ENCODE assay signal across 24 cellular contexts in genomic region chr9:95834281-95834907, GRCh38. TPM values are rescaled to one million over a fixed set of nuclear protein-coding genes. Genes with fewer than 3 reads are reported as not detected.
DNase-seq lines count a peak whose midpoint lies in the region; ATAC-seq, FAIRE-seq and TF ChIP-seq lines count a peak whose summit lies in the region.
"Had no signal": no experiment of that assay in that cellular context is flagged by ENCODE, and none has a peak within 500 bp of the region (broad histone marks: within the 10 kb centered on the region; RNA-seq: fewer than 3 reads in every experiment).

No MANE protein-coding gene starts in this region.

- no peak for TF ChIP-seq EP300 in stomach (IDR thresholded peaks at IDR 0.05)

- no peaks in the 10 kb centered on the region for H3K79me2 ChIP-seq in astrocyte (ENCODE audit: insufficient read depth, low read length)

- H3K9me3 ChIP-seq in astrocyte (ENCODE audit: insufficient read depth, low read depth, low read length) (no peaks in the 10 kb centered on the region), stomach (no peaks in the 10 kb centered on the region)
- H3K9me3 ChIP-seq: suprapubic skin had no signal

- no peak overlapping the region for H3K27ac ChIP-seq in astrocyte (ENCODE audit: low read depth, low read length)
- peak overlapping the region in 3 of 5 donors; percentile 7 to 63 (median 20) for H3K27ac ChIP-seq in stomach
- H3K27ac ChIP-seq: suprapubic skin had no signal

- intact Hi-C loops in stomach (cut with DNase I; ENCODE audit: low total_unique reads): no loop called here

- peak overlapping the region; percentile 77 for H3K27ac Mint-ChIP-seq in activated CD8-positive, alpha-beta memory T cell treated with anti-CD3 and anti-CD28 coated beads, Interleukin-2, amount 10 ng/mL, durations not matched to agents 7 days and 5 days
- no peak overlapping the region for H3K27ac Mint-ChIP-seq in astrocyte (ENCODE audit: unreplicated experiment)
- H3K27ac Mint-ChIP-seq: B cell had no signal

- peak; percentile 61 for DNase-seq in activated CD8-positive, alpha-beta memory T cell treated with anti-CD3 and anti-CD28 coated beads, Interleukin-2, amount 10 ng/mL, durations not matched to agents 7 days and 5 days
- no peak for DNase-seq in activated CD8-positive, alpha-beta memory T cell treated with anti-CD3 and anti-CD28 coated beads for 24 hours
- DNase-seq in astrocyte (ENCODE audit: low read depth): peak; percentile 79
- peak; percentile 69 for DNase-seq in islet precursor cell
- DNase-seq in stomach: no peak
- no peak for DNase-seq in omental fat pad (ENCODE audit: low spot score)
- no peak for DNase-seq in stimulated activated CD4-positive, alpha-beta T cell treated with anti-CD3 and anti-CD28 coated beads, Interleukin-4, amount 100 ng/mL, for 4 hours
- DNase-seq: activated CD4-positive, alpha-beta T cell treated with anti-CD3 and anti-CD28 coated beads for 1 hour; activated CD8-positive, alpha-beta memory T cell treated with anti-CD3 and anti-CD28 coated beads, Interleukin-2, amount 50 U/mL, for 48 hours; activated gamma-delta T cell; COR-L47; effector CD8-positive, alpha-beta T cell; left colon; NCI-H1105; NCI-H2081; RPMI8226; stimulated activated CD8-positive, alpha-beta memory T cell treated with anti-CD3 and anti-CD28 coated beads, Interleukin-4, amount 100 ng/mL, for 48 hours; T1000 had no signal

- no peaks in the 10 kb centered on the region for H3K9me3 Mint-ChIP-seq in activated CD8-positive, alpha-beta memory T cell treated with anti-CD3 and anti-CD28 coated beads, Interleukin-2, amount 10 ng/mL, durations not matched to agents 7 days and 5 days (ENCODE audit: low read depth)
- no peaks in the 10 kb centered on the region for H3K9me3 Mint-ChIP-seq in astrocyte (ENCODE audit: unreplicated experiment)
- H3K9me3 Mint-ChIP-seq: neural crest cell had no signal

- H3K27me3 ChIP-seq in astrocyte (ENCODE audit: insufficient read depth, low read length) (peaks cover 7% of the 10 kb centered on the region), stomach (no peaks in the 10 kb centered on the region)
- H3K27me3 ChIP-seq: suprapubic skin had no signal

- peaks cover 17% of the 10 kb centered on the region for H3K4me1 Mint-ChIP-seq in activated CD8-positive, alpha-beta memory T cell treated with anti-CD3 and anti-CD28 coated beads, Interleukin-2, amount 10 ng/mL, durations not matched to agents 7 days and 5 days
- peaks cover 25% of the 10 kb centered on the region for H3K4me1 Mint-ChIP-seq in astrocyte (ENCODE audit: low read depth, unreplicated experiment)
- H3K4me1 Mint-ChIP-seq: B cell had no signal

- H3K4me3 Mint-ChIP-seq in activated CD8-positive, alpha-beta memory T cell treated with anti-CD3 and anti-CD28 coated beads, Interleukin-2, amount 10 ng/mL, durations not matched to agents 7 days and 5 days: peak overlapping the region; percentile 15
- peak overlapping the region; percentile 9 for H3K4me3 Mint-ChIP-seq in astrocyte (ENCODE audit: unreplicated experiment)
- H3K4me3 Mint-ChIP-seq: B cell, neural crest cell had no signal

- H3K36me3 Mint-ChIP-seq in activated CD8-positive, alpha-beta memory T cell treated with anti-CD3 and anti-CD28 coated beads, Interleukin-2, amount 10 ng/mL, durations not matched to agents 7 days and 5 days: peaks cover 14% of the 10 kb centered on the region
- no peaks in the 10 kb centered on the region for H3K36me3 Mint-ChIP-seq in astrocyte (ENCODE audit: low read depth, unreplicated experiment)

- H3K36me3 ChIP-seq in astrocyte (ENCODE audit: insufficient read depth, low read length) (no peaks in the 10 kb centered on the region), stomach (no peaks in the 10 kb centered on the region)
- H3K36me3 ChIP-seq: suprapubic skin had no signal

- no peak overlapping the region for H3K4me3 ChIP-seq in astrocyte (ENCODE audit: insufficient read depth, low read depth, low read length)
- H3K4me3 ChIP-seq in stomach: no peak overlapping the region
- H3K4me3 ChIP-seq: suprapubic skin had no signal

- peaks cover 6% of the 10 kb centered on the region for H3K27me3 Mint-ChIP-seq in activated CD8-positive, alpha-beta memory T cell treated with anti-CD3 and anti-CD28 coated beads, Interleukin-2, amount 10 ng/mL, durations not matched to agents 7 days and 5 days
- H3K27me3 Mint-ChIP-seq in astrocyte (ENCODE audit: low read depth, unreplicated experiment): peaks cover 12% of the 10 kb centered on the region
- H3K27me3 Mint-ChIP-seq: B cell had no signal

- no peak for FAIRE-seq in astrocyte (lab: Jason Lieb, UNC)
- FAIRE-seq: A204.1 had no signal

- no peak overlapping the region for H3K4me2 ChIP-seq in astrocyte (ENCODE audit: low read length)

- TF ChIP-seq POLR2A in stomach (IDR thresholded peaks at IDR 0.05): no peak

- no peaks in the 10 kb centered on the region for H4K20me1 ChIP-seq in astrocyte (ENCODE audit: insufficient read depth, low read length)

- no peaks in the 10 kb centered on the region for H3K4me1 ChIP-seq in astrocyte (ENCODE audit: insufficient read depth, low read length)
- H3K4me1 ChIP-seq in stomach: peaks cover 0 to 53% (median 9%) of the 10 kb centered on the region in 4 donors
- H3K4me1 ChIP-seq: suprapubic skin had no signal

- no peak overlapping the region for H2AFZ ChIP-seq in astrocyte (ENCODE audit: low read depth, low read length)

- 63 to 86% (median 80%) methylated on average over 3 of the region's 3 CpGs for WGBS in stomach, 5 donors

- TF ChIP-seq CTCF in astrocyte (IDR thresholded peaks at IDR 0.05; ENCODE audit: insufficient read depth, low read depth, low read length): no peak
- no peak for TF ChIP-seq CTCF in stomach (IDR thresholded peaks at IDR 0.05)
- TF ChIP-seq CTCF in omental fat pad (IDR thresholded peaks at IDR 0.05): no peak

- CTCF ChIA-PET in activated CD8-positive, alpha-beta memory T cell treated with anti-CD3 and anti-CD28 coated beads, Interleukin-2, amount 10 ng/mL, durations not matched to agents 7 days and 5 days (lab: Charles Lee): interaction anchor here (1.4 to 2.5 kb wide), 2 partner anchors 11 to 18 kb away, joined by 3 to 9 read pairs; no protein-coding TSS in a partner anchor

- peak; percentile 53 for ATAC-seq in activated CD8-positive, alpha-beta memory T cell treated with anti-CD3 and anti-CD28 coated beads, Interleukin-2, amount 10 ng/mL, durations not matched to agents 7 days and 5 days
- ATAC-seq in omental fat pad (ENCODE audit: low FRiP score) (no peak), GM19395 (IDR thresholded peaks at IDR 0.05; ENCODE audit: unreplicated experiment) (no peak)
- ATAC-seq: HCT116, left colon had no signal

- H3K9ac ChIP-seq in astrocyte (ENCODE audit: low read length): no peak overlapping the region

RNA-seq across cellular contexts. Expression of gene ERCC6L2, which starts 41.1 kb away (rescaled TPM):
- total RNA-seq in activated CD8-positive, alpha-beta memory T cell treated with anti-CD3 and anti-CD28 coated beads, Interleukin-2, amount 10 ng/mL, durations not matched to agents 7 days and 5 days: 10 to 100 TPM; 33.0 to 38.5 TPM
- 31.9 and 32.5 TPM in 2 replicates for total RNA-seq in astrocyte
- 100 to 1,000 TPM in 2 of 5 donors, 10 to 100 TPM in 3; 17.7 to 218 (median 66.2) TPM for total RNA-seq in stomach
- 1 to 10 TPM; 3.9 to 6.9 (median 5.4) TPM for polyA plus RNA-seq in stomach
- total RNA-seq in omental fat pad: 10 to 100 TPM; 48.9 to 84.6 (median 58.1) TPM

Comparison
In these comparisons a context has a peak if more than half of its experiments do, and no peak if none do; other contexts are left out.
1. DNase-seq: peak in activated CD8-positive, alpha-beta memory T cell treated with anti-CD3 and anti-CD28 coated beads, Interleukin-2, amount 10 ng/mL, durations not matched to agents 7 days and 5 days (single experiment), astrocyte (single experiment) and islet precursor cell (single experiment); none in activated CD8-positive, alpha-beta memory T cell treated with anti-CD3 and anti-CD28 coated beads for 24 hours (single experiment), stomach (single experiment), omental fat pad (single experiment) and stimulated activated CD4-positive, alpha-beta T cell treated with anti-CD3 and anti-CD28 coated beads, Interleukin-4, amount 100 ng/mL, for 4 hours (0 of 2).